27 cellular contexts compared by ENCODE assay signal in the genomic region with DNA sequence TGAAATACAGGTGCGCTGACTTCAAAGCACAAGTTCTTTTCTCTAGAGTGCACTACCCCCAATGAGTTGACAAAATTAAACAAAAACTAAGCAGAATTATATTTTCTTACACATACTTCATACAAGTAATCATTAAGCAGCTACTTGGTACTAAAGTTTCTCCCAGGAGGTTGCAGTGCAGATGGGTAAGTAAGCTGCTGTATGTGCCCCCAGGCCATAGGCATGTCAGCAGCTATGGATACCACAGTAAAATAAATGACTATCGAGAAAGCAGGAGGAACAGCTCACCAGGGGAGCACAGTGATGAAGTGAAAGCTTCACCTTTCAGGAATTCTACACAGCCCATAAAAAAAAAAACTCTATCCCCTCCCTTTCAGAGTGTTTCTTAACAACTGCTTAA.
"Had no signal": no experiment of that assay in that cellular context is flagged by ENCODE, and none has a peak within 500 bp of the region (broad histone marks: within the 10 kb centered on the region; RNA-seq: fewer than 3 reads in every experiment).

No MANE protein-coding gene starts in this region.

- H3K4me3 ChIP-seq: Peyer's patch, SJSA1 had no signal

- ATAC-seq: activated CD4-positive, alpha-beta T cell treated with anti-CD3 and anti-CD28 coated beads for 36 hours; activated CD8-positive, alpha-beta T cell treated with anti-CD3 and anti-CD28 coated beads, Interleukin-2, amount 10 ng/mL, durations not matched to agents 7 days and 5 days; activated T-cell treated with anti-CD3 and anti-CD28 coated beads, Interleukin-2, amount 50 U/mL, for 4 hours; PC-3 had no signal

- H3K4me3 Mint-ChIP-seq: activated CD4-positive, alpha-beta T cell treated with anti-CD3 and anti-CD28 coated beads for 36 hours; activated CD4-positive, alpha-beta T cell treated with anti-CD3 and anti-CD28 coated beads, Interleukin-2, amount 10 ng/mL, durations not matched to agents 7 days and 5 days; activated CD8-positive, alpha-beta T cell treated with anti-CD3 and anti-CD28 coated beads, Interleukin-2, amount 10 ng/mL, durations not matched to agents 7 days and 5 days; activated naive CD4-positive, alpha-beta T cell treated with anti-CD3 and anti-CD28 coated beads, Interleukin-2, amount 10 ng/mL, durations not matched to agents 7 days and 5 days; activated naive CD8-positive, alpha-beta T cell; activated T-cell treated with anti-CD3 and anti-CD28 coated beads, Interleukin-2, amount 50 U/mL, for 4 hours; T-helper 1 cell treated with Interleukin-12 subunit alpha and Interleukin-12 subunit beta and Interleukin-4 antibody, amounts not matched to agents 30 μg/mL and 1 μg/mL, for 36 hours; T-helper 2 cell treated with Interferon-gamma antibody and Interleukin-4, amounts not matched to agents 5 μg/mL and 100 μg/mL, for 36 hours had no signal

- H3K9me3 Mint-ChIP-seq: activated CD4-positive, alpha-beta T cell treated with anti-CD3 and anti-CD28 coated beads, Interleukin-2, amount 10 ng/mL, durations not matched to agents 7 days and 5 days; activated naive CD4-positive, alpha-beta T cell treated with anti-CD3 and anti-CD28 coated beads, Interleukin-2, amount 10 ng/mL, durations not matched to agents 7 days and 5 days; T-helper 1 cell treated with Interleukin-12 subunit alpha and Interleukin-12 subunit beta and Interleukin-4 antibody, amounts not matched to agents 30 μg/mL and 1 μg/mL, for 36 hours; T-helper 2 cell treated with Interferon-gamma antibody and Interleukin-4, amounts not matched to agents 5 μg/mL and 100 μg/mL, for 36 hours had no signal

- H3K9ac ChIP-seq: SK-N-SH had no signal

- DNase-seq: activated CD4-positive, alpha-beta T cell treated with anti-CD3 and anti-CD28 coated beads for 36 hours; activated CD4-positive, alpha-beta T cell treated with anti-CD3 and anti-CD28 coated beads, Interleukin-2, amount 10 ng/mL, durations not matched to agents 7 days and 5 days; activated CD4-positive, alpha-beta T cell treated with anti-CD3 and anti-CD28 coated beads, Interleukin-2, amount 50 U/mL, for 48 hours; activated CD8-positive, alpha-beta T cell treated with anti-CD3 and anti-CD28 coated beads, Interleukin-2, amount 10 ng/mL, durations not matched to agents 7 days and 5 days; activated effector memory CD4-positive, alpha-beta T cell treated with Interleukin-2 at 50 U/mL for 16 hours; activated naive CD4-positive, alpha-beta T cell treated with anti-CD3 and anti-CD28 coated beads, Interleukin-2, amount 10 ng/mL, durations not matched to agents 7 days and 5 days; activated T-cell treated with anti-CD3 and anti-CD28 coated beads, Interleukin-2, amount 50 U/mL, for 4 hours; amniotic stem cell; aorta; NCI-H1092 treated with DMSO at 0.1 percent for 48 hours; NCI-H1417 treated with DMSO at 0.1 percent for 48 hours; NCI-H1930; NCI-H2081 treated with DMSO at 0.1 percent for 48 hours; NCI-H2171; NCI-H510A; NCI-H526; NCI-H748 treated with DMSO at 0.1 percent for 48 hours; NK-92 treated with Interleukin-12 subunit alpha and Interleukin-12 subunit beta, amount 100 ng/mL, for 24 hours; PC-3; Peyer's patch; RPMI8226; SHP77 treated with DMSO at 0.1 percent for 48 hours; SK-N-SH had no signal

- H3K36me3 ChIP-seq: Peyer's patch, SJSA1 had no signal

- H3K4me1 Mint-ChIP-seq: activated CD4-positive, alpha-beta T cell treated with anti-CD3 and anti-CD28 coated beads, Interleukin-2, amount 10 ng/mL, durations not matched to agents 7 days and 5 days; activated naive CD4-positive, alpha-beta T cell treated with anti-CD3 and anti-CD28 coated beads, Interleukin-2, amount 10 ng/mL, durations not matched to agents 7 days and 5 days had no signal

- H3K4me2 ChIP-seq: SK-N-SH had no signal

- H3K27me3 ChIP-seq: Peyer's patch, SJSA1 had no signal

- H3K27me3 Mint-ChIP-seq: activated CD4-positive, alpha-beta T cell treated with anti-CD3 and anti-CD28 coated beads, Interleukin-2, amount 10 ng/mL, durations not matched to agents 7 days and 5 days; activated naive CD4-positive, alpha-beta T cell treated with anti-CD3 and anti-CD28 coated beads, Interleukin-2, amount 10 ng/mL, durations not matched to agents 7 days and 5 days; activated naive CD8-positive, alpha-beta T cell had no signal

- H3K36me3 Mint-ChIP-seq: activated naive CD4-positive, alpha-beta T cell treated with anti-CD3 and anti-CD28 coated beads, Interleukin-2, amount 10 ng/mL, durations not matched to agents 7 days and 5 days; activated naive CD8-positive, alpha-beta T cell had no signal

- H3K4me1 ChIP-seq: Peyer's patch, SJSA1 had no signal

- H3K27ac Mint-ChIP-seq: activated CD4-positive, alpha-beta T cell treated with anti-CD3 and anti-CD28 coated beads for 36 hours; activated CD4-positive, alpha-beta T cell treated with anti-CD3 and anti-CD28 coated beads, Interleukin-2, amount 10 ng/mL, durations not matched to agents 7 days and 5 days; activated CD8-positive, alpha-beta T cell treated with anti-CD3 and anti-CD28 coated beads, Interleukin-2, amount 10 ng/mL, durations not matched to agents 7 days and 5 days; activated naive CD4-positive, alpha-beta T cell treated with anti-CD3 and anti-CD28 coated beads, Interleukin-2, amount 10 ng/mL, durations not matched to agents 7 days and 5 days; activated naive CD8-positive, alpha-beta T cell; T-helper 1 cell treated with Interleukin-12 subunit alpha and Interleukin-12 subunit beta and Interleukin-4 antibody, amounts not matched to agents 30 μg/mL and 1 μg/mL, for 36 hours; T-helper 2 cell treated with Interferon-gamma antibody and Interleukin-4, amounts not matched to agents 5 μg/mL and 100 μg/mL, for 36 hours had no signal

- H3K27ac ChIP-seq: Peyer's patch, SJSA1 had no signal

- H3K9me3 ChIP-seq: SJSA1, SK-N-SH had no signal
